ENCODE assay signal across 25 cellular contexts in genomic region chrX:46198858-46199257, GRCh38.
"Had no signal": no experiment of that assay in that cellular context is flagged by ENCODE, and none has a peak within 500 bp of the region (broad histone marks: within the 10 kb centered on the region; RNA-seq: fewer than 3 reads in every experiment).

No MANE protein-coding gene starts in this region.

- H3K27me3 Mint-ChIP-seq: stimulated activated naive CD8-positive, alpha-beta T cell treated with anti-CD3 and anti-CD28 coated beads, Interleukin-15, Interleukin-2, amounts not matched to agents 100 ng/mL and 50 ng/mL, for 24 hours had no signal

- H3K27me3 ChIP-seq: ascending aorta, thyroid gland, upper lobe of right lung had no signal

- H3K4me3 ChIP-seq: adrenal gland, ascending aorta, coronary artery, mucosa of descending colon, pancreas, psoas muscle, thyroid gland, upper lobe of right lung had no signal

- H3K9me3 ChIP-seq: adrenal gland, ascending aorta, mucosa of descending colon, pancreas, psoas muscle, thyroid gland, upper lobe of right lung had no signal

- H3K27ac Mint-ChIP-seq: activated naive CD4-positive, alpha-beta T cell treated with anti-CD3 and anti-CD28 coated beads, Interleukin-2, amount 50 U/mL, for 72 hours; activated T-helper 17 cell treated with anti-CD3 and anti-CD28 coated beads, Interleukin-2, amount 50 U/mL, for 72 hours; endodermal cell; memory B cell; nephron progenitor cell; stimulated activated naive CD8-positive, alpha-beta T cell treated with anti-CD3 and anti-CD28 coated beads, Interleukin-15, Interleukin-2, amounts not matched to agents 100 ng/mL and 50 ng/mL, for 24 hours had no signal

- H3K4me1 ChIP-seq: adrenal gland, ascending aorta, pancreas, psoas muscle, thyroid gland, upper lobe of right lung had no signal

- H3K36me3 ChIP-seq: adrenal gland, ascending aorta, pancreas, thyroid gland, upper lobe of right lung had no signal

- H3K27ac ChIP-seq: adrenal gland, ascending aorta, coronary artery, pancreas, psoas muscle, thyroid gland, upper lobe of right lung, VCaP had no signal

- DNase-seq: activated CD4-positive, alpha-beta T cell treated with anti-CD3 and anti-CD28 coated beads, Interleukin-2, amount 50 U/mL, for 1 hour; activated T-cell treated with anti-CD3 and anti-CD28 coated beads, Interleukin-2, amount 50 U/mL, for 1 hour; adrenal gland; cerebellar nuclear complex; endodermal cell; foreskin melanocyte; left ventricle myocardium superior; mucosa of descending colon; nephron progenitor cell; pancreas; psoas muscle; right cardiac atrium; stimulated activated CD4-positive, alpha-beta T cell treated with anti-CD3 and anti-CD28 coated beads, Interleukin-12 subunit alpha, Interleukin-12 subunit beta, amount 100 ng/mL, for 4 hours; stimulated activated CD4-positive, alpha-beta T cell treated with anti-CD3 and anti-CD28 coated beads, Interleukin-4, amount 100 ng/mL, for 4 hours; substantia nigra; thyroid gland; upper lobe of right lung had no signal

- H3K4me1 Mint-ChIP-seq: activated T-helper 17 cell treated with anti-CD3 and anti-CD28 coated beads, Interleukin-2, amount 50 U/mL, for 72 hours; memory B cell had no signal

- H3K4me3 Mint-ChIP-seq: activated T-helper 17 cell treated with anti-CD3 and anti-CD28 coated beads, Interleukin-2, amount 50 U/mL, for 72 hours; endodermal cell; memory B cell; nephron progenitor cell; stimulated activated naive CD8-positive, alpha-beta T cell treated with anti-CD3 and anti-CD28 coated beads, Interleukin-15, Interleukin-2, amounts not matched to agents 100 ng/mL and 50 ng/mL, for 24 hours had no signal

- ATAC-seq: activated CD4-positive, CD25-positive, alpha-beta regulatory T cell treated with anti-CD3 and anti-CD28 coated beads, Interleukin-2, amount 50 U/mL, for 24 hours; activated naive CD4-positive, alpha-beta T cell treated with anti-CD3 and anti-CD28 coated beads, Interleukin-2, amount 50 U/mL, for 72 hours; activated T-helper 17 cell treated with anti-CD3 and anti-CD28 coated beads, Interleukin-2, amount 50 U/mL, for 72 hours; left ventricle myocardium superior; mucosa of descending colon; pancreas; psoas muscle; right cardiac atrium; upper lobe of right lung had no signal
